8 cellular contexts compared by ENCODE assay signal in genomic region chr12:109477185-109477962, GRCh38. TPM values are rescaled to one million over a fixed set of nuclear protein-coding genes. Genes with fewer than 3 reads are reported as not detected.
DNase-seq lines count a peak whose midpoint lies in the region; ATAC-seq, FAIRE-seq and TF ChIP-seq lines count a peak whose summit lies in the region.

KCTD10 (minus strand) TSS chr12:109477300; CDS start chr12:109477262, 38 bp downstream.
UBE3B (plus strand) TSS chr12:109477634; CDS start chr12:109483552, 5,918 bp downstream.

- TF ChIP-seq CTCF in WERI-Rb-1 (IDR thresholded peaks at IDR 0.05; ENCODE audit: low read depth, low read length), result no peak

- H3K27ac ChIP-seq in WERI-Rb-1 (peak within 1 kb of the TSS; percentile 98), small intestine (ENCODE audit: low read depth in 1 of 2, low read length in 1 of 2) (peak within 1 kb of the TSS; percentile 75 to 98)

- WGBS in small intestine, 3 donors, result 0% methylated on average over 53 to 54 of the region's 54 CpGs

- H3K27me3 ChIP-seq in WERI-Rb-1 (ENCODE audit: insufficient read depth, low read depth, severe bottlenecking) (no peaks in the 10 kb centered on the region), small intestine (ENCODE audit: control insufficient read depth in 2 of 2, insufficient read depth in 2 of 2, low read length in 2 of 2) (no peaks in the 10 kb centered on the region)

- H3K9me3 ChIP-seq in WERI-Rb-1 (ENCODE audit: severe bottlenecking), result no peaks in the 10 kb centered on the region
- no peaks in the 10 kb centered on the region for H3K9me3 ChIP-seq in small intestine (ENCODE audit: control insufficient read depth, low read depth)

- ATAC-seq in GM19023 (IDR thresholded peaks at IDR 0.05; ENCODE audit: unreplicated experiment) (peak; percentile 90), HG03175 (IDR thresholded peaks at IDR 0.05; ENCODE audit: unreplicated experiment) (peak; percentile 93)

- in situ Hi-C loops in T47D (cut with HindIII; ENCODE audit: low pct_unique_long_range_greater_than_20kb, low sequenced_read_pairs), result no loop called here

- H3K36me3 ChIP-seq in WERI-Rb-1 (peaks cover 8% of the 10 kb centered on the region), small intestine (ENCODE audit: control insufficient read depth in 2 of 2, insufficient read depth in 2 of 2, low read length in 2 of 2) (no peaks in the 10 kb centered on the region)

- FAIRE-seq in small intestine (lab: Jason Lieb, UNC), result no peak

- H3K4me3 ChIP-seq in WERI-Rb-1 (ENCODE audit: low read depth, low read length), result peak within 1 kb of the TSS; percentile 98
- peak within 1 kb of the TSS; percentile 83 to 94 for H3K4me3 ChIP-seq in small intestine (ENCODE audit: low read depth in 1 of 2, low read length in 2 of 2)

- H3K4me1 ChIP-seq in small intestine (ENCODE audit: control insufficient read depth in 2 of 2, insufficient read depth in 1 of 2, low read depth in 1 of 2, low read length in 1 of 2), result peaks cover 0 to 11% of the 10 kb centered on the region in 2 donors

- peak; percentile 96 for DNase-seq in AG08395 (ENCODE audit: low spot score)
- peak; percentile 94 for DNase-seq in NCI-H2227 treated with DMSO at 0.1 percent for 48 hours (lab: John Stamatoyannopoulos, UW)
- peak; percentile 90 for DNase-seq in WERI-Rb-1
- peak; percentile 93 to 95 for DNase-seq in T47D (ENCODE audit: low read depth in 1 of 2, low spot score in 1 of 2)
- DNase-seq in iPS-NIHi11 (ENCODE audit: low spot score), result peak; percentile 96
- DNase-seq in small intestine, result peak; percentile 88

RNA-seq across cellular contexts. Expression of gene KCTD10, which starts in this region (rescaled TPM):
- 10 to 100 TPM; 14.3 to 28.4 (median 17.0) TPM for polyA plus RNA-seq in small intestine

RNA-seq across cellular contexts. Expression of gene UBE3B, which starts in this region (rescaled TPM):
- polyA plus RNA-seq in small intestine, result 10 to 100 TPM; 13.0 to 13.5 (median 13.2) TPM

Comparison
In these comparisons a context has a peak if more than half of its experiments do, and no peak if none do; other contexts are left out.
1. Peak in every context shown above with its lines: DNase-seq, ATAC-seq, H3K4me3 ChIP-seq and H3K27ac ChIP-seq.